12 cellular contexts compared by ENCODE assay signal in genomic region chr17:55587608-55588139, GRCh38.
A peak's percentile ranks its signal among the peaks of the same experiment; 100 is the strongest.
DNase-seq lines count a peak whose midpoint lies in the region; ATAC-seq and TF ChIP-seq lines count a peak whose summit lies in the region.
"Had no signal": no experiment of that assay in that cellular context is flagged by ENCODE, and none has a peak within 500 bp of the region (broad histone marks: within the 10 kb centered on the region; RNA-seq: fewer than 3 reads in every experiment).

No MANE protein-coding gene starts in this region.

- ATAC-seq in body of pancreas (peak; percentile 24), heart left ventricle (peak; percentile 67 to 87 (median 76)), GM19452 (IDR thresholded peaks at IDR 0.05; ENCODE audit: unreplicated experiment) (no peak)

- H2BK15ac ChIP-seq in neuronal stem cell (ENCODE audit: low read length): no peak overlapping the region

- no peaks in the 10 kb centered on the region for H3K27me3 ChIP-seq in AG04450 (ENCODE audit: control insufficient read depth, insufficient read depth, low read length)
- no peaks in the 10 kb centered on the region for H3K27me3 ChIP-seq in body of pancreas
- H3K27me3 ChIP-seq in heart left ventricle: no peaks in the 10 kb centered on the region
- H3K27me3 ChIP-seq in neuronal stem cell (ENCODE audit: control insufficient read depth in 3 of 3, insufficient read depth in 3 of 3, low read depth in 1 of 3, low read length in 3 of 3): no peaks in the 10 kb centered on the region

- no peak overlapping the region for H2BK5ac ChIP-seq in neuronal stem cell (ENCODE audit: low read length)

- H3K23ac ChIP-seq in neuronal stem cell (ENCODE audit: low read depth, low read length, poor library complexity): no peak overlapping the region

- no peak overlapping the region for H3K4me3 ChIP-seq in AG04450 (ENCODE audit: low read depth, low read length)
- no peak overlapping the region for H3K4me3 ChIP-seq in body of pancreas
- H3K4me3 ChIP-seq in heart left ventricle: no peak overlapping the region
- no peak overlapping the region for H3K4me3 ChIP-seq in neuronal stem cell (ENCODE audit: low read length in 2 of 2)

- H3K9me3 ChIP-seq in AG04450 (ENCODE audit: control insufficient read depth, insufficient read depth, low read length): no peaks in the 10 kb centered on the region
- no peaks in the 10 kb centered on the region for H3K9me3 ChIP-seq in body of pancreas
- no peaks in the 10 kb centered on the region for H3K9me3 ChIP-seq in heart left ventricle
- no peaks in the 10 kb centered on the region for H3K9me3 ChIP-seq in neuronal stem cell (replicated peaks in 1 of 2; ENCODE audit: control insufficient read depth in 2 of 2, insufficient read depth in 1 of 2, low read depth in 1 of 2, low read length in 2 of 2)

- H2AFZ ChIP-seq in neuronal stem cell (ENCODE audit: low read length): no peak overlapping the region

- no peak overlapping the region for H2BK12ac ChIP-seq in neuronal stem cell (ENCODE audit: low read length)

- peak overlapping the region; percentile 14 for H3K4ac ChIP-seq in neuronal stem cell (ENCODE audit: low read length)

- no peaks in the 10 kb centered on the region for H3K4me1 ChIP-seq in body of pancreas
- peaks cover 0 to 17% (median 0%) of the 10 kb centered on the region in 12 donors for H3K4me1 ChIP-seq in heart left ventricle
- H3K4me1 ChIP-seq in neuronal stem cell (ENCODE audit: control insufficient read depth in 2 of 2, insufficient read depth in 1 of 2, low read depth in 1 of 2, low read length in 2 of 2): no peaks in the 10 kb centered on the region

- POLR2A ChIA-PET in AG04450 (lab: Yijun Ruan, JAX): no interaction called here

- no peak overlapping the region for H3K9ac ChIP-seq in neuronal stem cell (ENCODE audit: low read depth, low read length, poor library complexity)

- 49 to 51% methylated on average over 9 of the region's 9 CpGs for WGBS in body of pancreas, 2 donors
- WGBS in heart left ventricle, 4 donors: 70 to 74% (median 71%) methylated on average over 9 of the region's 9 CpGs
- no CpG with 5 or more reads among the region's 9 CpGs for WGBS in neuronal stem cell (ENCODE audit: extremely low coverage in 2 of 2, insufficient read length in 2 of 2, insufficient replicate concordance in 1 of 2), 2 donors

- no peak for TF ChIP-seq CTCF in AG04450 (IDR thresholded peaks at IDR 0.05; ENCODE audit: low read depth, low read length)
- TF ChIP-seq CTCF in body of pancreas (IDR thresholded peaks at IDR 0.05): no peak
- TF ChIP-seq CTCF in heart left ventricle (IDR thresholded peaks at IDR 0.05): no peak

- H4K91ac ChIP-seq in neuronal stem cell (ENCODE audit: low read depth, low read length, poor library complexity): no peak overlapping the region

- H2AK5ac ChIP-seq in neuronal stem cell (ENCODE audit: low read depth, low read length): no peak overlapping the region

- H3K14ac ChIP-seq in neuronal stem cell (ENCODE audit: low read length): no peak overlapping the region

- H3K4me2 ChIP-seq in neuronal stem cell (ENCODE audit: insufficient read depth, low read length, poor library complexity, severe bottlenecking): no peak overlapping the region

- DNase-seq in AG04450 (ENCODE audit: low read depth, low spot score): no peak
- DNase-seq in body of pancreas: no peak
- DNase-seq in heart left ventricle: peak in 2 of 5 donors; percentile 33 to 49
- no peak for DNase-seq in neuronal stem cell (ENCODE audit: low spot score)
- DNase-seq in GM03348 (ENCODE audit: low spot score): no peak
- DNase-seq in posterior vena cava (ENCODE audit: low spot score): no peak
- DNase-seq in NCI-H226: no peak
- DNase-seq: activated CD4-positive, alpha-beta memory T cell treated with anti-CD3 and anti-CD28 coated beads, Interleukin-2, amount 10 ng/mL, durations not matched to agents 7 days and 5 days; NCI-H1417; NCI-H774; SHP77 treated with DMSO at 0.1 percent for 48 hours had no signal

- no peak overlapping the region for H4K8ac ChIP-seq in neuronal stem cell (ENCODE audit: low read depth, low read length)

- intact Hi-C loops in body of pancreas (cut with DNase I): no loop called here
- intact Hi-C loops in heart left ventricle (cut with DNase I): no loop called here
- intact Hi-C loops in posterior vena cava (cut with DNase I): no loop called here

- H2BK120ac ChIP-seq in neuronal stem cell (ENCODE audit: low read depth, low read length): no peak overlapping the region

- H3K36me3 ChIP-seq in body of pancreas (replicated peaks in 1 of 2; ENCODE audit: insufficient read depth in 1 of 2, low read depth in 2 of 2) (no peaks in the 10 kb centered on the region), heart left ventricle (no peaks in the 10 kb centered on the region), neuronal stem cell (replicated peaks in 1 of 2; ENCODE audit: control insufficient read depth in 2 of 2, insufficient read depth in 2 of 2, low read length in 2 of 2) (no peaks in the 10 kb centered on the region)

- H3K27ac ChIP-seq in AG04450 (ENCODE audit: low read depth, low read length): peak overlapping the region; percentile 4
- H3K27ac ChIP-seq in body of pancreas: peak overlapping the region in 1 of 4 donors; percentile 11
- H3K27ac ChIP-seq in heart left ventricle: peak overlapping the region in 6 of 12 donors; percentile 24 to 59 (median 44)
- H3K27ac ChIP-seq in neuronal stem cell (replicated peaks; ENCODE audit: low read length): no peak overlapping the region

- CTCF ChIA-PET in AG04450 (lab: Charles Lee): interaction anchor here (0.6 to 5.8 kb wide), 3 partner anchors 14 to 1443 kb away, joined by 3 to 54 read pairs (median 5); no protein-coding TSS in a partner anchor

- H3K18ac ChIP-seq in neuronal stem cell (ENCODE audit: low read length): no peak overlapping the region

- H3K79me1 ChIP-seq in neuronal stem cell (ENCODE audit: low read depth, low read length): no peaks in the 10 kb centered on the region

- no peak for TF ChIP-seq POLR2A in body of pancreas (IDR thresholded peaks at IDR 0.05)
- no peak for TF ChIP-seq POLR2A in heart left ventricle (IDR thresholded peaks at IDR 0.05)
